ENCODE assay signal across 19 cellular contexts in genomic region chr1:231519166-231519565, GRCh38.
"Had no signal": no experiment of that assay in that cellular context is flagged by ENCODE, and none has a peak within 500 bp of the region (broad histone marks: within the 10 kb centered on the region; RNA-seq: fewer than 3 reads in every experiment).

No MANE protein-coding gene starts in this region.

- H3K27ac ChIP-seq: body of pancreas, heart left ventricle, pancreas, psoas muscle, right atrium auricular region, suprapubic skin, tibial nerve had no signal

- H3K4me1 ChIP-seq: body of pancreas, pancreas, right atrium auricular region, tibial nerve had no signal

- ATAC-seq: body of pancreas, esophagus mucosa, heart left ventricle, left colon, pancreas had no signal

- H3K27me3 ChIP-seq: body of pancreas, heart left ventricle, pancreas, right atrium auricular region, suprapubic skin, tibial nerve had no signal

- H3K9me3 ChIP-seq: body of pancreas, heart left ventricle, pancreas, psoas muscle, right atrium auricular region, suprapubic skin, tibial nerve had no signal

- DNase-seq: activated CD4-positive, alpha-beta T cell treated with anti-CD3 and anti-CD28 coated beads for 1 hour; activated CD4-positive, alpha-beta T cell treated with anti-CD3 and anti-CD28 coated beads, Interleukin-2, amount 50 U/mL, for 1 hour; activated naive CD4-positive, alpha-beta T cell treated with Interleukin-2 at 50 U/mL for 16 hours; activated naive CD8-positive, alpha-beta T cell treated with anti-CD3 and anti-CD28 coated beads for 36 hours; activated T-cell treated with anti-CD3 and anti-CD28 coated beads, Interleukin-2, amount 50 U/mL, for 1 hour; body of pancreas; caudate nucleus; dermis blood vessel endothelial cell; effector CD8-positive, alpha-beta T cell; heart left ventricle; islet precursor cell; left colon; pancreas; psoas muscle; stimulated activated CD4-positive, alpha-beta T cell treated with anti-CD3 and anti-CD28 coated beads, Interleukin-12 subunit alpha, Interleukin-12 subunit beta, amount 100 ng/mL, for 4 hours had no signal

- H3K4me3 ChIP-seq: body of pancreas, heart left ventricle, pancreas, psoas muscle, right atrium auricular region, suprapubic skin, tibial nerve had no signal

- H3K36me3 ChIP-seq: heart left ventricle, pancreas, right atrium auricular region, suprapubic skin, tibial nerve had no signal
